In the genomic region with DNA sequence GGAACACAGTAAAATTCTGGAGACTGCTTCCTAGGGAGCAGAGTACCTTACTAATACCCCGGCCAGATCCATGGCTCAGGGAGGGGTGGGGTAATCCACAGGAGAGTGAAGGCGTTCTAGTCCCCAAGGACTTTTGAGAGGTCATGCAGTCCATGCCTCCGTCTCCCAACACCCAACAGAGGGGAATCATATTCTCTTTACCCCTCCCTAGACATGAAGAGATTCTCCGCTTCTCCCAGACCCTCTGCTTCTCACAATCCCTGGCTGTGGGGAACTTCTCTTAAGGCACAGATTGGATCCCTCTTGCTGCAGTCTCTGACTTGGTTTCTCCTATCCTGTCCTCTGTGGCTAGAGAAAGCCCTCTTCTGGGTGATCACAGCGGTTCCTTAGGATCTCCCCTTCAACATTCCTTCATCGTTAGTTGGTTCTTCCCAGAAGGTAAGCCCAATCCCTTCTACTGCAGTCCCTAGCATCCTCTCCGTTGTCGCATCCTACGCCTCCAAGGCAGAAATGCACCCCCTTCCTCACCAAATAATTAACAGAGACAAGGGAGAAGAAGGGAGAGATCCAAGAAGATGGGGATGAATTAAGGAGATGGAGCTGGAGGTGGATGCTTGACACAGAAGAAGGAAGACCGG, we compare ENCODE assay signal across 1 cellular context.
TF ChIP-seq lines count a peak whose summit lies in the region.

No MANE protein-coding gene starts in this region.

TF ChIP-seq in GM12878, 131 proteins besides CTCF, POLR2A, EP300 and RAD21:
- no peak for TF ChIP-seq JUNB (IDR thresholded peaks at IDR 0.05)
- TF ChIP-seq KDM1A (IDR thresholded peaks at IDR 0.05; ENCODE audit: borderline replicate concordance): no peak
